In the genomic region with DNA sequence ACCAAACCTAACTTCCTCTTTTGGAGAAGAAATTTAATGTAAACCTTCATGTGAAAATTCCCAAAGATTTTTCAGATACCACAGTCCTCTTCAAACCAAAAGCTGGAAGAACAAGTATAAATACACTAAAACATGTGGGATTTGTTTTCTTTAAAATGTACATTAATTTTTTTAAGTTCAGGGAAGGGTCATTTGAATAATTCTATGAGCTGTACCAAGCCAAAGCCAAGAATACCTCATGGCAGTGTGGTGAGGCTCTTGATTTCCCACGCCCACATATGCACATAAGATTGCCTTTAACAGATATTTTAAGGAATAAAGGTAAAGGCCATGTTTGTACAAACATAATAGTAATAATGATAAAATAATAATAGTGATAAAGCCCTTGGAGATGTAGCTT, we compare ENCODE assay signal across 17 cellular contexts.
"Had no signal": no experiment of that assay in that cellular context is flagged by ENCODE, and none has a peak within 500 bp of the region (broad histone marks: within the 10 kb centered on the region; RNA-seq: fewer than 3 reads in every experiment).

No MANE protein-coding gene starts in this region.

- H3K9me3 ChIP-seq: esophagus squamous epithelium, gastroesophageal sphincter, sigmoid colon, suprapubic skin, thyroid gland, upper lobe of left lung, uterus had no signal

- DNase-seq: effector memory CD8-positive, alpha-beta T cell; esophagus squamous epithelium; glutamatergic neuron; islet precursor cell; mammary epithelial cell; naive thymus-derived CD4-positive, alpha-beta T cell; nephron progenitor cell; posterior cingulate gyrus; sigmoid colon; small intestine; stimulated activated CD4-positive, alpha-beta T cell treated with anti-CD3 and anti-CD28 coated beads, Interleukin-2, amount 100 ng/mL, for 48 hours; stimulated activated naive CD8-positive, alpha-beta T cell treated with anti-CD3 and anti-CD28 coated beads, Interleukin-15, Interleukin-2, amounts not matched to agents 100 U/mL and 50 U/mL, for 24 hours; thyroid gland; upper lobe of left lung; uterus had no signal

- H3K36me3 ChIP-seq: esophagus squamous epithelium, gastroesophageal sphincter, sigmoid colon, suprapubic skin, thyroid gland, upper lobe of left lung, uterus had no signal

- H3K27me3 ChIP-seq: esophagus squamous epithelium, gastroesophageal sphincter, sigmoid colon, suprapubic skin, thyroid gland, upper lobe of left lung, uterus had no signal

- H3K4me3 ChIP-seq: esophagus squamous epithelium, gastroesophageal sphincter, sigmoid colon, suprapubic skin, thyroid gland, upper lobe of left lung, uterus had no signal

- H3K4me1 ChIP-seq: esophagus squamous epithelium, suprapubic skin, thyroid gland, upper lobe of left lung, uterus had no signal

- H3K27ac ChIP-seq: esophagus squamous epithelium, gastroesophageal sphincter, sigmoid colon, suprapubic skin, thyroid gland, upper lobe of left lung, uterus had no signal
